In the genomic region with DNA sequence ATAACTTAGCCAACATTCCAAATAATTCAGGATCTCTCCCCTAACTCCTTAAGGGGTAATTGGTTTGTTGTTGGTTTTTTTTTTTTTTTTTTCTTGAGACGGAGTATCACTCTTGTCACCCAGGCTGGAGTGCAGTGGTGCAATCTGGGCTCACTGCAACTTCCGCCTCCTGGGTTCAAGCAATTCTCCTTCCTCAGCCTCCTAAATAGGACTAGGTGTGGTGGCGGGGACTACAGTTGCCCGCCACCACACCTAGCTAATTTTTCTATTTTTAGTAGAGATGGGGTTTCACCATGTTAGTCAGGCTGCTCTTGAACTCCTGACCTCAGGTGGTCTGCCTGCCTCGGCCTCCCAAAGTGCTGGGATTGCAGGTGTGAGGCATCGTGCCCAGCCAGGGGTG, we compare ENCODE assay signal across 7 cellular contexts. TPM values are rescaled to one million over a fixed set of nuclear protein-coding genes. Genes with fewer than 3 reads are reported as not detected.
DNase-seq lines count a peak whose midpoint lies in the region; ATAC-seq and TF ChIP-seq lines count a peak whose summit lies in the region.
"Not testable (repeated sequence)": the region's sequence is repeated elsewhere in the genome, so short reads cannot be mapped to it uniquely, and the experiment has no call there.

No MANE protein-coding gene starts in this region.

- peak overlapping the region; percentile 58 for H3K4me2 ChIP-seq in PC-3 (ENCODE audit: low read length)

- H3K27ac ChIP-seq in 22Rv1 (peak overlapping the region; percentile 94), PC-3 (ENCODE audit: low read length) (peak overlapping the region; percentile 43), ascending aorta (peak overlapping the region; percentile 79 to 94), esophagus muscularis mucosa (replicated peaks in 1 of 4) (peak overlapping the region in 3 of 4 donors; percentile 28 to 52 (median 44)), mucosa of rectum (ENCODE audit: low read depth in 2 of 2, low read length in 2 of 2) (peak overlapping the region; percentile 60 to 62), prostate gland (peak overlapping the region; percentile 17 to 35), thoracic aorta (peak overlapping the region; percentile 79 to 85)

- TF ChIP-seq CTCF in 22Rv1 (IDR thresholded peaks at IDR 0.05); PC-3 (conservative IDR thresholded peaks at IDR 0.05; ENCODE audit: low read depth, low read length); ascending aorta (IDR thresholded peaks at IDR 0.05); esophagus muscularis mucosa (IDR thresholded peaks at IDR 0.05); prostate gland (IDR thresholded peaks at IDR 0.05); thoracic aorta (IDR thresholded peaks at IDR 0.05): not testable (repeated sequence)

- not testable (repeated sequence) for H3K9me3 ChIP-seq in PC-3 (ENCODE audit: low read length); ascending aorta; esophagus muscularis mucosa; mucosa of rectum (ENCODE audit: control insufficient read depth in 2 of 2, low read length in 2 of 2); prostate gland; thoracic aorta

- ATAC-seq in PC-3; thoracic aorta (ENCODE audit: insufficient number of reproducible peaks, low FRiP score, low read depth): not testable (repeated sequence)

- CTCF ChIA-PET in PC-3 (lab: Charles Lee) = not testable (repeated sequence)

- H4K20me1 ChIP-seq in PC-3 (ENCODE audit: low read length) = not testable (repeated sequence)

- intact Hi-C loops in PC-3 (cut with micrococcal nuclease); esophagus muscularis mucosa (cut with DNase I); prostate gland (cut with DNase I): not testable (repeated sequence)
- intact Hi-C loops in ascending aorta (cut with DNase I) = loop anchor here (2.0 to 5.0 kb wide), 2 partner anchors 22 to 121 kb away; no protein-coding TSS in a partner anchor

- not testable (repeated sequence) for TF ChIP-seq EP300 in esophagus muscularis mucosa (IDR thresholded peaks at IDR 0.05)

- H3K4me1 ChIP-seq in PC-3 (ENCODE audit: insufficient read depth, low read length) (peaks cover 14% of the 10 kb centered on the region), ascending aorta (peaks cover 4 to 20% of the 10 kb centered on the region in 2 donors), esophagus muscularis mucosa (peaks cover 0 to 26% (median 24%) of the 10 kb centered on the region in 4 donors), mucosa of rectum (ENCODE audit: control insufficient read depth in 2 of 2, insufficient read depth in 2 of 2, low read length in 2 of 2) (peaks cover 16 to 19% of the 10 kb centered on the region in 2 donors), thoracic aorta (ENCODE audit: control insufficient read depth in 1 of 2, low read depth in 2 of 2) (peaks cover 16 to 39% of the 10 kb centered on the region in 2 donors)
- H3K4me1 ChIP-seq in prostate gland (replicated peaks) = not testable (repeated sequence)

- DNase-seq in PC-3; ascending aorta (ENCODE audit: low spot score in 2 of 2); esophagus muscularis mucosa (ENCODE audit: extremely low spot score); prostate gland (ENCODE audit: low spot score); thoracic aorta (ENCODE audit: low spot score): not testable (repeated sequence)

- not testable (repeated sequence) for H3K4me3 ChIP-seq in PC-3 (ENCODE audit: low read length); ascending aorta; esophagus muscularis mucosa; mucosa of rectum (ENCODE audit: low read length in 2 of 2); prostate gland; thoracic aorta

- H3K79me2 ChIP-seq in PC-3 (ENCODE audit: low read length) = not testable (repeated sequence)

- POLR2A ChIA-PET in PC-3 (lab: Charles Lee; ENCODE audit: unreplicated experiment) = not testable (repeated sequence)

- H3K9me2 ChIP-seq in PC-3 (replicated peaks; ENCODE audit: low read length) = not testable (repeated sequence)

- H3K27me3 ChIP-seq in PC-3 (ENCODE audit: low read length); ascending aorta; esophagus muscularis mucosa; mucosa of rectum (ENCODE audit: control insufficient read depth in 2 of 2, insufficient read depth in 2 of 2, low read length in 2 of 2); prostate gland (replicated peaks; ENCODE audit: insufficient read depth); thoracic aorta (replicated peaks; ENCODE audit: insufficient read depth): not testable (repeated sequence)

- BruUV-seq in PC-3 (replicated peaks; lab: Mats Ljungman, UMichigan) = not testable (repeated sequence)

- H3K9ac ChIP-seq in PC-3 (ENCODE audit: low read length) = not testable (repeated sequence)
- peak overlapping the region in 1 of 2 donors; percentile 43 for H3K9ac ChIP-seq in mucosa of rectum (ENCODE audit: low read depth in 1 of 2, low read length in 2 of 2)

- not testable (repeated sequence) for H3F3A ChIP-seq in PC-3 (ENCODE audit: low read length, unreplicated experiment)

- not testable (repeated sequence) for H3K36me3 ChIP-seq in PC-3 (ENCODE audit: low read depth, low read length); ascending aorta; esophagus muscularis mucosa; mucosa of rectum (ENCODE audit: control insufficient read depth in 2 of 2, insufficient read depth in 2 of 2, low read length in 2 of 2); prostate gland; thoracic aorta

- H2AFZ ChIP-seq in PC-3 (ENCODE audit: low read length) = not testable (repeated sequence)

- not testable (repeated sequence) for TF ChIP-seq POLR2A in esophagus muscularis mucosa (IDR thresholded peaks at IDR 0.05; ENCODE audit: low read depth); prostate gland (IDR thresholded peaks at IDR 0.05)

- 79% methylated on average over 6 of the region's 6 CpGs for WGBS in esophagus muscularis mucosa
- 88% methylated on average over 6 of the region's 6 CpGs for WGBS in prostate gland

RNA-seq across cellular contexts. Expression of gene TNRC6B, which starts 21.0 kb away (rescaled TPM):
- total RNA-seq in PC-3 (2014; rRNA removed) (15.1 and 21.3 TPM in 2 replicates), ascending aorta (22.4 TPM), esophagus muscularis mucosa (10 to 100 TPM; 34.5 to 57.0 (median 45.4) TPM), prostate gland (100 to 1,000 TPM in 1 of 2 donors, 10 to 100 TPM in 1; 43.8 to 118 TPM), thoracic aorta (10 to 100 TPM; 58.5 to 98.0 TPM)

Comparison
In these comparisons a context has a peak if more than half of its experiments do, and no peak if none do; other contexts are left out.
1. H3K27ac ChIP-seq: peak in every context shown above with its lines; median percentile 94 in 22Rv1; 86 in ascending aorta; 82 in thoracic aorta; 61 in mucosa of rectum; 44 in esophagus muscularis mucosa; 43 in PC-3; 26 in prostate gland.